Comparison of ENCODE assay signal across 19 cellular contexts in the genomic region with DNA sequence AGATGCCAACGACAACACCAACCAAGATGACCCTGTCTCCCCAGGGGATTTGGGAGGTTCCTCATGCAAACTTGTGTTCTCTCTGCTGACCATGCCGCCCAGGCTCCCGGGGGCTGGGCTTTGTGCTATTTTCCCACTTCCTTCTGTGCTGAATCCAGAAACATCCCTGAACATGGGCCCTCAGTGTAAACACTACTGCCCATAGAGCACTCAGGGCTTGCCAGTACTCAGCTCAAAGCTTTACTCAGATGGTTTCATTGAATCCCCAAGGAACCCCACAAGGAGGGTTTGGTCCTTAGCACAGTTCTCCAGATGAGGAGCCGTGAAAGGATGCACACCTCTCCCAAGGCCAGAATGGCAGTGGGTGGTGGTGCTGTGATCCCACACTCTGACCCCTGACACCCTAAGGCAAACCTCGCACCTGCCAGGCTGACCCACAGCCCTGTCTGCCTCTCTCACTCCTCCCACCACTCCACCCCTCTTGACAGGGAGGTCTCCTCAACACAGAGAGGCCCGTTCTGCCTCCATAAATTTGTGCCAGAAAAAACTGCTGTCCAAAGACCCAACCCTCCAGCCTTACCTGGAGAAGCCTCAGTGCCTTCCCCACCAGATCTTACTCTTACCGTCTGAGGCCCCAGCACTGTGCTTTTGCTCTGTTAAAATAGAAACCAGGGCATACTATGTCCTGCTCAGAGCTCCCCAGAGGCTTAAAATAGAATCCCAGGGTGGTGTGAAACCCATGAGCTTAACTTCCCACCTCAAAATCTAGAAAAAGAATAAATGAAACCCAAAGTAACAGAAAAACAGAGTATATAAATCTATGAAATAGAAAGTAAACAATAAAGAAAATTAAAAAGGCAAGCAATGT.
A peak's percentile ranks its signal among the peaks of the same experiment; 100 is the strongest.
DNase-seq lines count a peak whose midpoint lies in the region; ATAC-seq and TF ChIP-seq lines count a peak whose summit lies in the region.
"Had no signal": no experiment of that assay in that cellular context is flagged by ENCODE, and none has a peak within 500 bp of the region (broad histone marks: within the 10 kb centered on the region; RNA-seq: fewer than 3 reads in every experiment).

No MANE protein-coding gene starts in this region.

- no peak overlapping the region for H3K4me3 ChIP-seq in BLaER1
- no peak overlapping the region for H3K4me3 ChIP-seq in MM.1S (ENCODE audit: low read length)
- H3K4me3 ChIP-seq in coronary artery: no peak overlapping the region
- H3K4me3 ChIP-seq: GM23338 had no signal

- no peaks in the 10 kb centered on the region for H3K79me2 ChIP-seq in MM.1S (ENCODE audit: low read length)

- H3K9ac ChIP-seq in BLaER1 (no peak overlapping the region), MM.1S (ENCODE audit: low read length) (no peak overlapping the region)

- TF ChIP-seq CTCF in MM.1S (IDR thresholded peaks at IDR 0.05; ENCODE audit: low read length) (no peak), coronary artery (IDR thresholded peaks at IDR 0.05) (no peak)

- H4K20me1 ChIP-seq in BLaER1: no peaks in the 10 kb centered on the region
- no peaks in the 10 kb centered on the region for H4K20me1 ChIP-seq in MM.1S (ENCODE audit: insufficient read depth, low read length)

- peak overlapping the region; percentile 29 for H2AFZ ChIP-seq in MM.1S (ENCODE audit: low read length)
- H2AFZ ChIP-seq: GM23338 had no signal

- H3K27me3 ChIP-seq in BLaER1 (no peaks in the 10 kb centered on the region), MM.1S (replicated peaks; ENCODE audit: insufficient read depth, low read length) (0 out of 2 replicates have a peak, but pooled peaks cover 5% of the 10 kb centered on the region)

- no peaks in the 10 kb centered on the region for H3K36me3 ChIP-seq in BLaER1
- H3K36me3 ChIP-seq in MM.1S (replicated peaks; ENCODE audit: insufficient read depth, low read length): no peaks in the 10 kb centered on the region

- no peaks in the 10 kb centered on the region for H3K9me2 ChIP-seq in MM.1S (replicated peaks; ENCODE audit: insufficient read depth, low read length)

- no peaks in the 10 kb centered on the region; the same call in 1 of the 2 replicates for H3F3A ChIP-seq in MM.1S (ENCODE audit: insufficient read depth, low read length)

- peak; percentile 64 for DNase-seq in MM.1S
- DNase-seq in coronary artery (ENCODE audit: low spot score): peak; percentile 16
- peak; percentile 45 for DNase-seq in mesenteric fat pad (ENCODE audit: low spot score)
- DNase-seq in SHP77 treated with DMSO at 0.1 percent for 48 hours (lab: John Stamatoyannopoulos, UW): no peak
- no peak for DNase-seq in anterior cingulate cortex (lab: John Stamatoyannopoulos, UW)
- DNase-seq: C1 segment of cervical spinal cord; Calu3; CD4-positive, alpha-beta memory T cell; COR-L47; DMS53; DMS79 treated with DMSO at 0.1 percent for 48 hours; GF-D8; H9 had no signal

- no peaks in the 10 kb centered on the region; the same call in 1 of the 2 replicates for H3K9me3 ChIP-seq in BLaER1
- H3K9me3 ChIP-seq in MM.1S (replicated peaks; ENCODE audit: insufficient read depth, low read length): no peaks in the 10 kb centered on the region

- H3K4me2 ChIP-seq in BLaER1 (peak overlapping the region; percentile 55), MM.1S (ENCODE audit: low read depth, low read length) (peak overlapping the region; percentile 64)
- H3K4me2 ChIP-seq: GM23338 had no signal

- H3K4me1 ChIP-seq in BLaER1 (peaks cover 13% of the 10 kb centered on the region), MM.1S (ENCODE audit: low read length) (peaks cover 13% of the 10 kb centered on the region)

- H3K27ac ChIP-seq in BLaER1: no peak overlapping the region
- peak overlapping the region; percentile 14; the same call in 1 of the 2 replicates for H3K27ac ChIP-seq in MM.1S (ENCODE audit: low read length)
- H3K27ac ChIP-seq in coronary artery: no peak overlapping the region
- H3K27ac ChIP-seq: 22Rv1 had no signal

- ATAC-seq in GM18870 (IDR thresholded peaks at IDR 0.05; ENCODE audit: unreplicated experiment) (no peak), GM18909 (IDR thresholded peaks at IDR 0.05; ENCODE audit: poor library complexity, unreplicated experiment) (no peak)
- ATAC-seq: GM23338, HCT116 had no signal

Comparison
In these comparisons a context has a peak if more than half of its experiments do, and no peak if none do; other contexts are left out.
1. DNase-seq: peak in MM.1S (single experiment), coronary artery (single experiment) and mesenteric fat pad (single experiment); none in SHP77 treated with DMSO at 0.1 percent for 48 hours (single experiment) and anterior cingulate cortex (0 of 58).